8 cellular contexts compared by ENCODE assay signal in genomic region chr1:230425252-230426061, GRCh38. TPM values are rescaled to one million over a fixed set of nuclear protein-coding genes. Genes with fewer than 3 reads are reported as not detected.
DNase-seq lines count a peak whose midpoint lies in the region; ATAC-seq, FAIRE-seq and TF ChIP-seq lines count a peak whose summit lies in the region.

No MANE protein-coding gene starts in this region.

- H3K27me3 ChIP-seq in HUES48 (ENCODE audit: control insufficient read depth, insufficient read depth, low read length): peaks cover 26% of the 10 kb centered on the region

- no peak overlapping the region for H3K27ac ChIP-seq in HUES48 (ENCODE audit: low read depth, low read length)
- no peak overlapping the region for H3K27ac ChIP-seq in coronary artery

- peaks cover 77% of the 10 kb centered on the region for H3K27me3 Mint-ChIP-seq in nephron progenitor cell (ENCODE audit: low read depth, poor library complexity)

- ATAC-seq in HG02759 (IDR thresholded peaks at IDR 0.05; ENCODE audit: unreplicated experiment) (no peak), esophagus mucosa (no peak)

- peak overlapping the region; percentile 77 for H3K4me3 Mint-ChIP-seq in nephron progenitor cell

- TF ChIP-seq POLR2A in GM12892 (IDR thresholded peaks at IDR 0.05; ENCODE audit: low read depth, low read length): no peak

- peaks cover 9% of the 10 kb centered on the region for H3K9me3 Mint-ChIP-seq in nephron progenitor cell

- no peaks in the 10 kb centered on the region for H3K9me3 ChIP-seq in HUES48 (ENCODE audit: control insufficient read depth, insufficient read depth, low read length)

- H3K36me3 Mint-ChIP-seq in nephron progenitor cell (ENCODE audit: low read depth): no peaks in the 10 kb centered on the region

- in situ Hi-C loops in G401 (cut with HindIII; ENCODE audit: low sequenced_read_pairs): no loop called here

- H3K4me3 ChIP-seq in HUES48 (ENCODE audit: low read depth, low read length): peak overlapping the region; percentile 62
- peak overlapping the region; percentile 84 for H3K4me3 ChIP-seq in coronary artery

- DNase-seq in G401 (ENCODE audit: low spot score) (peak; percentile 27), coronary artery (ENCODE audit: low spot score) (no peak), nephron progenitor cell (peak; percentile 42), A172 (ENCODE audit: low spot score) (no peak), GM12892 (ENCODE audit: insufficient read length) (no peak)

- TF ChIP-seq CTCF in coronary artery (IDR thresholded peaks at IDR 0.05) (no peak), nephron progenitor cell (IDR thresholded peaks at IDR 0.05) (no peak)

- H3K4me1 ChIP-seq in HUES48 (ENCODE audit: control insufficient read depth, insufficient read depth, low read length): peaks cover 65% of the 10 kb centered on the region

- peaks cover 24% of the 10 kb centered on the region for H3K4me1 Mint-ChIP-seq in nephron progenitor cell

- no peak overlapping the region for H3K27ac Mint-ChIP-seq in nephron progenitor cell

- no peak for FAIRE-seq in GM12892 (lab: Jason Lieb, UNC)

- H3K9ac ChIP-seq in HUES48 (ENCODE audit: low read depth, low read length): no peak overlapping the region

- no peaks in the 10 kb centered on the region for H3K36me3 ChIP-seq in HUES48 (ENCODE audit: control insufficient read depth, insufficient read depth, low read length)

RNA-seq across cellular contexts. Expression of gene PGBD5, which starts 0.7 kb away (rescaled TPM):
- total RNA-seq in G401 (2014; rRNA removed; shearing (Covaris generic)): 1.5 and 3.6 TPM in 2 replicates
- 6.4 TPM for total RNA-seq in esophagus mucosa
- total RNA-seq in A172 (2014; rRNA removed; shearing (Covaris generic)): 2.2 and 2.5 TPM in 2 replicates
- not detected for polyA plus RNA-seq in GM12892 (2012; ENCODE audit: missing spikeins)

Comparison
In these comparisons a context has a peak if more than half of its experiments do, and no peak if none do; other contexts are left out.
1. DNase-seq: peak in G401 (single experiment) and nephron progenitor cell (single experiment); none in coronary artery (single experiment), A172 (single experiment) and GM12892 (single experiment).